ENCODE assay signal across 1 cellular context in the genomic region with DNA sequence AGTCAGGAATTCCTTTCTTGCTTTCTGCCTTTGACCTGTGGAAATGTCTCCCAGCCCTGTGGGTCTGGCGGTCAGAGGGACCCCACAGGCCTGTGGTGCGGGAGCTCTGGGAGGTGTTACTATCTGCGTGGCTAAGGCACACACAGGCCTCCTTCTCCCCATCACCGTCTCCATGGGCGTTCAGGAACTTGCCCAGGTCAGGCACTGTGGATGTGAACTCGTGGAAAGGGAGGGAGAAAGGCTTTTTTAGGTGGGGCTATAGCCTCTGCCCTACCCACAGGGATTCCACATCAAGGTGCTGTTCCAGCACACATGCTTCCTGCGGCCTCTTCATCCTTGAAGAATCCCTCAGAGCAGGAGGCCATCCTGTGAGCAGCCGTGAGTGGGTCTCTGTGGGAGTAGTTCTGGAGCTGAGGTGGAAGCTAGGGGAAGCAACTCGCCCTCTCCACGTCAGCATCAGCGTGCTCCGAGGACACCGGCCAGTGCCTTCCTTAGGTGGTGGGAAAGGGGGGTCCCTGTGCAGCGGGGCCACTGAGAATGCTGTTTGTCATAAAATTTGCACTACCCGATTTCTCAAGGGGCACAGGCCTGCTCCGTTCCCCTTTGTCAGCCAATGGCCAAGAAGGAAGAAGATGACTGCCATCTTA.
TF ChIP-seq lines count a peak whose summit lies in the region.

No MANE protein-coding gene starts in this region.

TF ChIP-seq in H1, 55 proteins besides CTCF, POLR2A, EP300 and RAD21:
- no peak for TF ChIP-seq KDM5A (IDR thresholded peaks at IDR 0.05; ENCODE audit: low read length)
- no peak for TF ChIP-seq EZH2 (IDR thresholded peaks at IDR 0.05; ENCODE audit: low read depth, low read length, severe bottlenecking)
- TF ChIP-seq BACH1 (IDR thresholded peaks at IDR 0.05; ENCODE audit: low read length): no peak
- TF ChIP-seq, protein P1, sequence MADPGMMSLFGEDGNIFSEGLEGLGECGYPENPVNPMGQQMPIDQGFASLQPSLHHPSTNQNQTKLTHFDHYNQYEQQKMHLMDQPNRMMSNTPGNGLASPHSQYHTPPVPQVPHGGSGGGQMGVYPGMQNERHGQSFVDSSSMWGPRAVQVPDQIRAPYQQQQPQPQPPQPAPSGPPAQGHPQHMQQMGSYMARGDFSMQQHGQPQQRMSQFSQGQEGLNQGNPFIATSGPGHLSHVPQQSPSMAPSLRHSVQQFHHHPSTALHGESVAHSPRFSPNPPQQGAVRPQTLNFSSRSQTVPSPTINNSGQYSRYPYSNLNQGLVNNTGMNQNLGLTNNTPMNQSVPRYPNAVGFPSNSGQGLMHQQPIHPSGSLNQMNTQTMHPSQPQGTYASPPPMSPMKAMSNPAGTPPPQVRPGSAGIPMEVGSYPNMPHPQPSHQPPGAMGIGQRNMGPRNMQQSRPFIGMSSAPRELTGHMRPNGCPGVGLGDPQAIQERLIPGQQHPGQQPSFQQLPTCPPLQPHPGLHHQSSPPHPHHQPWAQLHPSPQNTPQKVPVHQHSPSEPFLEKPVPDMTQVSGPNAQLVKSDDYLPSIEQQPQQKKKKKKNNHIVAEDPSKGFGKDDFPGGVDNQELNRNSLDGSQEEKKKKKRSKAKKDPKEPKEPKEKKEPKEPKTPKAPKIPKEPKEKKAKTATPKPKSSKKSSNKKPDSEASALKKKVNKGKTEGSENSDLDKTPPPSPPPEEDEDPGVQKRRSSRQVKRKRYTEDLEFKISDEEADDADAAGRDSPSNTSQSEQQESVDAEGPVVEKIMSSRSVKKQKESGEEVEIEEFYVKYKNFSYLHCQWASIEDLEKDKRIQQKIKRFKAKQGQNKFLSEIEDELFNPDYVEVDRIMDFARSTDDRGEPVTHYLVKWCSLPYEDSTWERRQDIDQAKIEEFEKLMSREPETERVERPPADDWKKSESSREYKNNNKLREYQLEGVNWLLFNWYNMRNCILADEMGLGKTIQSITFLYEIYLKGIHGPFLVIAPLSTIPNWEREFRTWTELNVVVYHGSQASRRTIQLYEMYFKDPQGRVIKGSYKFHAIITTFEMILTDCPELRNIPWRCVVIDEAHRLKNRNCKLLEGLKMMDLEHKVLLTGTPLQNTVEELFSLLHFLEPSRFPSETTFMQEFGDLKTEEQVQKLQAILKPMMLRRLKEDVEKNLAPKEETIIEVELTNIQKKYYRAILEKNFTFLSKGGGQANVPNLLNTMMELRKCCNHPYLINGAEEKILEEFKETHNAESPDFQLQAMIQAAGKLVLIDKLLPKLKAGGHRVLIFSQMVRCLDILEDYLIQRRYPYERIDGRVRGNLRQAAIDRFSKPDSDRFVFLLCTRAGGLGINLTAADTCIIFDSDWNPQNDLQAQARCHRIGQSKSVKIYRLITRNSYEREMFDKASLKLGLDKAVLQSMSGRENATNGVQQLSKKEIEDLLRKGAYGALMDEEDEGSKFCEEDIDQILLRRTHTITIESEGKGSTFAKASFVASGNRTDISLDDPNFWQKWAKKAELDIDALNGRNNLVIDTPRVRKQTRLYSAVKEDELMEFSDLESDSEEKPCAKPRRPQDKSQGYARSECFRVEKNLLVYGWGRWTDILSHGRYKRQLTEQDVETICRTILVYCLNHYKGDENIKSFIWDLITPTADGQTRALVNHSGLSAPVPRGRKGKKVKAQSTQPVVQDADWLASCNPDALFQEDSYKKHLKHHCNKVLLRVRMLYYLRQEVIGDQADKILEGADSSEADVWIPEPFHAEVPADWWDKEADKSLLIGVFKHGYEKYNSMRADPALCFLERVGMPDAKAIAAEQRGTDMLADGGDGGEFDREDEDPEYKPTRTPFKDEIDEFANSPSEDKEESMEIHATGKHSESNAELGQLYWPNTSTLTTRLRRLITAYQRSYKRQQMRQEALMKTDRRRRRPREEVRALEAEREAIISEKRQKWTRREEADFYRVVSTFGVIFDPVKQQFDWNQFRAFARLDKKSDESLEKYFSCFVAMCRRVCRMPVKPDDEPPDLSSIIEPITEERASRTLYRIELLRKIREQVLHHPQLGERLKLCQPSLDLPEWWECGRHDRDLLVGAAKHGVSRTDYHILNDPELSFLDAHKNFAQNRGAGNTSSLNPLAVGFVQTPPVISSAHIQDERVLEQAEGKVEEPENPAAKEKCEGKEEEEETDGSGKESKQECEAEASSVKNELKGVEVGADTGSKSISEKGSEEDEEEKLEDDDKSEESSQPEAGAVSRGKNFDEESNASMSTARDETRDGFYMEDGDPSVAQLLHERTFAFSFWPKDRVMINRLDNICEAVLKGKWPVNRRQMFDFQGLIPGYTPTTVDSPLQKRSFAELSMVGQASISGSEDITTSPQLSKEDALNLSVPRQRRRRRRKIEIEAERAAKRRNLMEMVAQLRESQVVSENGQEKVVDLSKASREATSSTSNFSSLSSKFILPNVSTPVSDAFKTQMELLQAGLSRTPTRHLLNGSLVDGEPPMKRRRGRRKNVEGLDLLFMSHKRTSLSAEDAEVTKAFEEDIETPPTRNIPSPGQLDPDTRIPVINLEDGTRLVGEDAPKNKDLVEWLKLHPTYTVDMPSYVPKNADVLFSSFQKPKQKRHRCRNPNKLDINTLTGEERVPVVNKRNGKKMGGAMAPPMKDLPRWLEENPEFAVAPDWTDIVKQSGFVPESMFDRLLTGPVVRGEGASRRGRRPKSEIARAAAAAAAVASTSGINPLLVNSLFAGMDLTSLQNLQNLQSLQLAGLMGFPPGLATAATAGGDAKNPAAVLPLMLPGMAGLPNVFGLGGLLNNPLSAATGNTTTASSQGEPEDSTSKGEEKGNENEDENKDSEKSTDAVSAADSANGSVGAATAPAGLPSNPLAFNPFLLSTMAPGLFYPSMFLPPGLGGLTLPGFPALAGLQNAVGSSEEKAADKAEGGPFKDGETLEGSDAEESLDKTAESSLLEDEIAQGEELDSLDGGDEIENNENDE (IDR thresholded peaks at IDR 0.05; ENCODE audit: insufficient replicate concordance, low read length): no peak
